ENCODE assay signal across 1 cellular context in genomic region chr11:6298605-6299004, GRCh38.
TF ChIP-seq lines count a peak whose summit lies in the region.

No MANE protein-coding gene starts in this region.

TF ChIP-seq in H1, 55 proteins besides CTCF, POLR2A, EP300 and RAD21:
- no peak for TF ChIP-seq CREB1 (IDR thresholded peaks at IDR 0.05)
- no peak for TF ChIP-seq RFX5 (IDR thresholded peaks at IDR 0.05; ENCODE audit: borderline replicate concordance, low read depth, low read length)
- TF ChIP-seq CTBP2 (IDR thresholded peaks at IDR 0.05; ENCODE audit: borderline replicate concordance, insufficient read depth, insufficient read length, low read length) = no peak
- TF ChIP-seq KDM1A (IDR thresholded peaks at IDR 0.05; ENCODE audit: borderline replicate concordance, low read length) = no peak
- no peak for TF ChIP-seq SIRT6 (IDR thresholded peaks at IDR 0.05; ENCODE audit: low read length)
- no peak for TF ChIP-seq TEAD4 (IDR thresholded peaks at IDR 0.05; ENCODE audit: low read depth, low read length)
- no peak for TF ChIP-seq BACH1 (IDR thresholded peaks at IDR 0.05; ENCODE audit: low read length)
- no peak for TF ChIP-seq CEBPB (IDR thresholded peaks at IDR 0.05; ENCODE audit: low read depth, low read length)
- no peak for TF ChIP-seq SUZ12 (IDR thresholded peaks at IDR 0.05; ENCODE audit: low read length)
- no peak for TF ChIP-seq CHD7 (IDR thresholded peaks at IDR 0.05; ENCODE audit: insufficient replicate concordance, low read length)
- TF ChIP-seq ATF3 (IDR thresholded peaks at IDR 0.05; ENCODE audit: insufficient read depth, low read depth, low read length) = no peak
- peak; percentile 84 for TF ChIP-seq YY1 (IDR thresholded peaks at IDR 0.05; ENCODE audit: low read depth, low read length)
- no peak for TF ChIP-seq BCL11A (IDR thresholded peaks at IDR 0.05; ENCODE audit: low read depth in 2 of 2, low read length in 2 of 2)
- TF ChIP-seq NANOG (IDR thresholded peaks at IDR 0.05; ENCODE audit: insufficient read depth, low read depth, low read length, poor library complexity, severe bottlenecking) = no peak
- no peak for TF ChIP-seq ZNF274 (IDR thresholded peaks at IDR 0.05; ENCODE audit: borderline replicate concordance, extremely low read depth, low read length)
- no peak; the same call in 1 of the 2 replicates for TF ChIP-seq BRCA1 (IDR thresholded peaks at IDR 0.05; ENCODE audit: low read depth, low read length)
- no peak for TF ChIP-seq CBX8 (IDR thresholded peaks at IDR 0.05; ENCODE audit: borderline replicate concordance, low read depth, low read length)
- no peak for TF ChIP-seq SIX5 (IDR thresholded peaks at IDR 0.05; ENCODE audit: low read depth, low read length)
- TF ChIP-seq GTF2F1 (IDR thresholded peaks at IDR 0.05; ENCODE audit: borderline replicate concordance, low read depth, low read length) = no peak
- no peak for TF ChIP-seq GABPA (IDR thresholded peaks at IDR 0.05; ENCODE audit: borderline replicate concordance, insufficient read depth, low read length)
- TF ChIP-seq HDAC6 (IDR thresholded peaks at IDR 0.05; ENCODE audit: low read depth, low read length) = no peak
- no peak for TF ChIP-seq SRF (IDR thresholded peaks at IDR 0.05; ENCODE audit: low read depth, low read length)
- TF ChIP-seq SIN3A (conservative IDR thresholded peaks at IDR 0.05 in 1 of 2, IDR thresholded peaks at IDR 0.05 in 1 of 2; ENCODE audit: low read depth in 1 of 2, low read length in 2 of 2) = no peak
- TF ChIP-seq JUND (IDR thresholded peaks at IDR 0.05; ENCODE audit: low read length) = 0 out of 2 replicates have a peak, but pooled peaks have one; percentile 39
- TF ChIP-seq MAFK (IDR thresholded peaks at IDR 0.05; ENCODE audit: low read depth, low read length) = 0 out of 2 replicates have a peak, but pooled peaks have one; percentile 12
- TF ChIP-seq HDAC2 (IDR thresholded peaks at IDR 0.05; ENCODE audit: borderline replicate concordance in 1 of 2, low read depth in 2 of 2, low read length in 2 of 2) = no peak
- TF ChIP-seq RNF2 (IDR thresholded peaks at IDR 0.05; ENCODE audit: borderline replicate concordance, low read depth, low read length, missing control alignments, poor library complexity, severe bottlenecking) = no peak
- no peak for TF ChIP-seq CHD1 (IDR thresholded peaks at IDR 0.05; ENCODE audit: low read depth, low read length)
- no peak for TF ChIP-seq E2F6 (IDR thresholded peaks at IDR 0.05)
- TF ChIP-seq POLR2AphosphoS5 (IDR thresholded peaks at IDR 0.05; ENCODE audit: low read depth, low read length) = no peak
- TF ChIP-seq SP2 (IDR thresholded peaks at IDR 0.05; ENCODE audit: low read length) = no peak
- TF ChIP-seq FOSL1 (IDR thresholded peaks at IDR 0.05; ENCODE audit: insufficient read depth, low read depth, low read length) = no peak
- TF ChIP-seq CHD2 (IDR thresholded peaks at IDR 0.05; ENCODE audit: low read length) = 0 out of 2 replicates have a peak, but pooled peaks have one; percentile 36
- peak; percentile 42; the same call in 1 of the 2 replicates for TF ChIP-seq TCF12 (IDR thresholded peaks at IDR 0.05; ENCODE audit: low read depth, low read length)
- TF ChIP-seq EGR1 (IDR thresholded peaks at IDR 0.05; ENCODE audit: borderline replicate concordance, low read depth, low read length) = no peak
- TF ChIP-seq EZH2 (IDR thresholded peaks at IDR 0.05; ENCODE audit: low read depth, low read length, severe bottlenecking) = no peak
- TF ChIP-seq RBBP5 (IDR thresholded peaks at IDR 0.05; ENCODE audit: borderline replicate concordance, low read depth, low read length) = no peak
- TF ChIP-seq TAF1 (IDR thresholded peaks at IDR 0.05; ENCODE audit: low read depth, low read length) = no peak
- TF ChIP-seq USF2 (IDR thresholded peaks at IDR 0.05; ENCODE audit: low read length) = no peak
- peak; percentile 47 for TF ChIP-seq TAF7 (optimal IDR thresholded peaks at IDR 0.05; ENCODE audit: borderline replicate concordance, low read depth, low read length)
- no peak for TF ChIP-seq SP4 (IDR thresholded peaks at IDR 0.05; ENCODE audit: low read length)
- TF ChIP-seq POU5F1 (IDR thresholded peaks at IDR 0.05; ENCODE audit: low read depth, low read length) = no peak
- no peak for TF ChIP-seq SAP30 (IDR thresholded peaks at IDR 0.05; ENCODE audit: insufficient read depth, insufficient replicate concordance, low read length)
- TF ChIP-seq NRF1 (IDR thresholded peaks at IDR 0.05; ENCODE audit: low read depth, low read length) = no peak
- TF ChIP-seq JUN (IDR thresholded peaks at IDR 0.05; ENCODE audit: low read depth, low read length) = no peak
- TF ChIP-seq TBP (IDR thresholded peaks at IDR 0.05; ENCODE audit: low read depth, low read length) = peak; percentile 66
- TF ChIP-seq SP1 (IDR thresholded peaks at IDR 0.05; ENCODE audit: low read depth, low read length) = no peak
- TF ChIP-seq ATF2 (IDR thresholded peaks at IDR 0.05; ENCODE audit: low read length) = no peak
- no peak for TF ChIP-seq RXRA (IDR thresholded peaks at IDR 0.05; ENCODE audit: insufficient read depth, low read depth, low read length)
- peak; percentile 69 for TF ChIP-seq MAX (IDR thresholded peaks at IDR 0.05)
- no peak for TF ChIP-seq ASH2L (IDR thresholded peaks at IDR 0.05; ENCODE audit: low read length)
- TF ChIP-seq KDM5A (IDR thresholded peaks at IDR 0.05; ENCODE audit: low read length) = no peak
- TF ChIP-seq PHF8 (conservative IDR thresholded peaks at IDR 0.05; ENCODE audit: low read depth, low read length) = no peak
